30 cellular contexts compared by ENCODE assay signal in genomic region chr21:44557491-44558328, GRCh38. TPM values are rescaled to one million over a fixed set of nuclear protein-coding genes. Genes with fewer than 3 reads are reported as not detected.
DNase-seq lines count a peak whose midpoint lies in the region; ATAC-seq and TF ChIP-seq lines count a peak whose summit lies in the region.
"Had no signal": no experiment of that assay in that cellular context is flagged by ENCODE, and none has a peak within 500 bp of the region (broad histone marks: within the 10 kb centered on the region; RNA-seq: fewer than 3 reads in every experiment).

No MANE protein-coding gene starts in this region.

- POLR2A ChIA-PET in activated CD8-positive, alpha-beta T cell treated with anti-CD3 and anti-CD28 coated beads, Interleukin-2, amount 10 ng/mL, durations not matched to agents 7 days and 5 days (lab: Charles Lee), result no interaction called here
- POLR2A ChIA-PET in activated CD8-positive, alpha-beta T cell treated with anti-CD3 and anti-CD28 coated beads for 36 hours (lab: Charles Lee), result interaction anchor here (1.5 kb wide), 1 partner anchor 21 kb away, joined by 3 read pairs; no protein-coding TSS in a partner anchor

- peak; percentile 13 for DNase-seq in activated CD8-positive, alpha-beta T cell treated with anti-CD3 and anti-CD28 coated beads, Interleukin-2, amount 10 ng/mL, durations not matched to agents 7 days and 5 days
- DNase-seq in activated CD8-positive, alpha-beta T cell treated with anti-CD3 and anti-CD28 coated beads for 36 hours, result no peak
- DNase-seq in RWPE2 (ENCODE audit: low spot score) (peak; percentile 50), memory B cell (ENCODE audit: low spot score in 2 of 2) (no peak), RPMI8226 (no peak)
- DNase-seq in stimulated activated CD8-positive, alpha-beta memory T cell treated with anti-CD3 and anti-CD28 coated beads, Interleukin-4, amount 100 ng/mL, for 48 hours, result peak; percentile 8
- DNase-seq: 8988T; activated CD4-positive, alpha-beta memory T cell treated with anti-CD3 and anti-CD28 coated beads, Interleukin-2, amount 10 ng/mL, durations not matched to agents 7 days and 5 days; activated effector memory CD4-positive, alpha-beta T cell treated with anti-CD3 and anti-CD28 coated beads, Interleukin-2, amount 50 U/mL, for 16 hours; activated T-cell treated with anti-CD3 and anti-CD28 coated beads, Interleukin-2, amount 50 U/mL, for 1 hour; Calu3; CD4-positive, CD25-positive, alpha-beta regulatory T cell; DMS79 treated with DMSO at 0.1 percent for 48 hours; KBM-7; mesendoderm; PC-3; SIG-M5; stimulated activated naive CD4-positive, alpha-beta T cell had no signal

- no peaks in the 10 kb centered on the region for H3K36me3 ChIP-seq in RWPE2 (ENCODE audit: low read depth)
- H3K36me3 ChIP-seq: gastroesophageal sphincter, suprapubic skin, upper lobe of left lung had no signal

- no peak overlapping the region for H3K27ac ChIP-seq in RWPE2 (ENCODE audit: poor library complexity, severe bottlenecking)
- H3K27ac ChIP-seq: gastroesophageal sphincter, hepatocyte, suprapubic skin, upper lobe of left lung had no signal

- no peaks in the 10 kb centered on the region for H3K36me3 Mint-ChIP-seq in activated CD8-positive, alpha-beta T cell treated with anti-CD3 and anti-CD28 coated beads, Interleukin-2, amount 10 ng/mL, durations not matched to agents 7 days and 5 days (ENCODE audit: low read depth)
- no peaks in the 10 kb centered on the region for H3K36me3 Mint-ChIP-seq in activated CD8-positive, alpha-beta T cell treated with anti-CD3 and anti-CD28 coated beads for 36 hours (ENCODE audit: low read depth)
- peaks cover 14% of the 10 kb centered on the region for H3K36me3 Mint-ChIP-seq in memory B cell

- H3K4me3 ChIP-seq in RWPE2 (ENCODE audit: severe bottlenecking), result no peak overlapping the region
- H3K4me3 ChIP-seq: gastroesophageal sphincter, hepatocyte, suprapubic skin, upper lobe of left lung had no signal

- H3K4me1 ChIP-seq in RWPE2 (ENCODE audit: insufficient read depth, poor library complexity, severe bottlenecking), result no peaks in the 10 kb centered on the region
- H3K4me1 ChIP-seq: gastroesophageal sphincter, suprapubic skin, upper lobe of left lung had no signal

- peaks cover 21% of the 10 kb centered on the region for H3K27me3 Mint-ChIP-seq in activated CD8-positive, alpha-beta T cell treated with anti-CD3 and anti-CD28 coated beads, Interleukin-2, amount 10 ng/mL, durations not matched to agents 7 days and 5 days (ENCODE audit: low read depth)
- H3K27me3 Mint-ChIP-seq in activated CD8-positive, alpha-beta T cell treated with anti-CD3 and anti-CD28 coated beads for 36 hours, result no peaks in the 10 kb centered on the region
- peaks cover 14% of the 10 kb centered on the region for H3K27me3 Mint-ChIP-seq in memory B cell
- H3K27me3 Mint-ChIP-seq: activated naive CD8-positive, alpha-beta T cell; CD4-positive, CD25-positive, alpha-beta regulatory T cell had no signal

- no peak overlapping the region for H3K4me3 Mint-ChIP-seq in activated CD8-positive, alpha-beta T cell treated with anti-CD3 and anti-CD28 coated beads, Interleukin-2, amount 10 ng/mL, durations not matched to agents 7 days and 5 days
- no peak overlapping the region for H3K4me3 Mint-ChIP-seq in activated CD8-positive, alpha-beta T cell treated with anti-CD3 and anti-CD28 coated beads for 36 hours
- no peak overlapping the region for H3K4me3 Mint-ChIP-seq in memory B cell
- H3K4me3 Mint-ChIP-seq: activated CD4-positive, alpha-beta memory T cell treated with anti-CD3 and anti-CD28 coated beads, Interleukin-2, amount 10 ng/mL, durations not matched to agents 7 days and 5 days; activated naive CD8-positive, alpha-beta T cell; CD4-positive, CD25-positive, alpha-beta regulatory T cell; T-helper 2 cell treated with Interferon-gamma antibody and Interleukin-4, amounts not matched to agents 5 μg/mL and 100 μg/mL, for 36 hours had no signal

- CTCF ChIA-PET in activated CD8-positive, alpha-beta T cell treated with anti-CD3 and anti-CD28 coated beads, Interleukin-2, amount 10 ng/mL, durations not matched to agents 7 days and 5 days (lab: Charles Lee), result interaction anchor here (1.2 kb wide), 1 partner anchor 47 kb away, joined by 3 read pairs; no protein-coding TSS in a partner anchor
- CTCF ChIA-PET in activated CD8-positive, alpha-beta T cell treated with anti-CD3 and anti-CD28 coated beads for 36 hours (lab: Charles Lee), result no interaction called here

- H3K4me1 Mint-ChIP-seq in activated CD8-positive, alpha-beta T cell treated with anti-CD3 and anti-CD28 coated beads, Interleukin-2, amount 10 ng/mL, durations not matched to agents 7 days and 5 days (ENCODE audit: low read depth), result no peaks in the 10 kb centered on the region
- no peaks in the 10 kb centered on the region for H3K4me1 Mint-ChIP-seq in activated CD8-positive, alpha-beta T cell treated with anti-CD3 and anti-CD28 coated beads for 36 hours (ENCODE audit: low read depth)
- peaks cover 11% of the 10 kb centered on the region for H3K4me1 Mint-ChIP-seq in memory B cell
- H3K4me1 Mint-ChIP-seq: activated CD4-positive, alpha-beta memory T cell treated with anti-CD3 and anti-CD28 coated beads, Interleukin-2, amount 10 ng/mL, durations not matched to agents 7 days and 5 days; CD4-positive, CD25-positive, alpha-beta regulatory T cell had no signal

- no peak overlapping the region for H3K27ac Mint-ChIP-seq in activated CD8-positive, alpha-beta T cell treated with anti-CD3 and anti-CD28 coated beads, Interleukin-2, amount 10 ng/mL, durations not matched to agents 7 days and 5 days
- no peak overlapping the region for H3K27ac Mint-ChIP-seq in activated CD8-positive, alpha-beta T cell treated with anti-CD3 and anti-CD28 coated beads for 36 hours
- peak overlapping the region; percentile 39 for H3K27ac Mint-ChIP-seq in memory B cell
- H3K27ac Mint-ChIP-seq: activated CD4-positive, alpha-beta memory T cell treated with anti-CD3 and anti-CD28 coated beads, Interleukin-2, amount 10 ng/mL, durations not matched to agents 7 days and 5 days; activated naive CD8-positive, alpha-beta T cell; CD4-positive, CD25-positive, alpha-beta regulatory T cell; T-helper 2 cell treated with Interferon-gamma antibody and Interleukin-4, amounts not matched to agents 5 μg/mL and 100 μg/mL, for 36 hours had no signal

- peaks cover 17% of the 10 kb centered on the region for H3K9me3 Mint-ChIP-seq in activated CD8-positive, alpha-beta T cell treated with anti-CD3 and anti-CD28 coated beads, Interleukin-2, amount 10 ng/mL, durations not matched to agents 7 days and 5 days (ENCODE audit: insufficient read depth)
- peaks cover 25% of the 10 kb centered on the region for H3K9me3 Mint-ChIP-seq in activated CD8-positive, alpha-beta T cell treated with anti-CD3 and anti-CD28 coated beads for 36 hours
- peaks cover 17% of the 10 kb centered on the region for H3K9me3 Mint-ChIP-seq in memory B cell

- intact Hi-C loops in activated CD8-positive, alpha-beta T cell treated with anti-CD3 and anti-CD28 coated beads for 36 hours (cut with micrococcal nuclease), result no loop called here

- peaks cover 20% of the 10 kb centered on the region for H3K27me3 ChIP-seq in RWPE2 (ENCODE audit: insufficient read depth, poor library complexity, severe bottlenecking)
- H3K27me3 ChIP-seq: hepatocyte, upper lobe of left lung had no signal

- H3K9me3 ChIP-seq in RWPE2 (ENCODE audit: severe bottlenecking), result no peaks in the 10 kb centered on the region
- H3K9me3 ChIP-seq: suprapubic skin had no signal

- TF ChIP-seq CTCF in activated CD8-positive, alpha-beta T cell treated with anti-CD3 and anti-CD28 coated beads for 36 hours (IDR thresholded peaks at IDR 0.05), result no peak
- no peak for TF ChIP-seq CTCF in RWPE2 (IDR thresholded peaks at IDR 0.05; ENCODE audit: poor library complexity, severe bottlenecking)

- ATAC-seq in activated CD8-positive, alpha-beta T cell treated with anti-CD3 and anti-CD28 coated beads, Interleukin-2, amount 10 ng/mL, durations not matched to agents 7 days and 5 days, result no peak
- no peak for ATAC-seq in activated CD8-positive, alpha-beta T cell treated with anti-CD3 and anti-CD28 coated beads for 36 hours
- ATAC-seq in RWPE2 (ENCODE audit: low read depth), result no peak
- no peak for ATAC-seq in memory B cell (ENCODE audit: low read depth)
- no peak for ATAC-seq in HG02852 (IDR thresholded peaks at IDR 0.05; ENCODE audit: unreplicated experiment)
- ATAC-seq in GM19452 (IDR thresholded peaks at IDR 0.05; ENCODE audit: unreplicated experiment), result no peak
- ATAC-seq: gastroesophageal sphincter, PC-3 had no signal

RNA-seq across cellular contexts. Expression of gene KRTAP10-3, which starts 0.9 kb away (rescaled TPM):
- not detected for total RNA-seq in activated CD8-positive, alpha-beta T cell treated with anti-CD3 and anti-CD28 coated beads, Interleukin-2, amount 10 ng/mL, durations not matched to agents 7 days and 5 days
- not detected for total RNA-seq in activated CD8-positive, alpha-beta T cell treated with anti-CD3 and anti-CD28 coated beads for 36 hours
- total RNA-seq: activated CD4-positive, alpha-beta memory T cell treated with anti-CD3 and anti-CD28 coated beads, Interleukin-2, amount 10 ng/mL, durations not matched to agents 7 days and 5 days; Calu3; CD4-positive, CD25-positive, alpha-beta regulatory T cell; gastroesophageal sphincter; hepatocyte; HT1080; M059J; PC-3; pulmonary artery endothelial cell; skeletal muscle tissue; upper lobe of left lung had no signal

RNA-seq across cellular contexts. Expression of gene KRTAP10-2, which starts 6.4 kb away (rescaled TPM):
- not detected for total RNA-seq in activated CD8-positive, alpha-beta T cell treated with anti-CD3 and anti-CD28 coated beads, Interleukin-2, amount 10 ng/mL, durations not matched to agents 7 days and 5 days
- not detected for total RNA-seq in activated CD8-positive, alpha-beta T cell treated with anti-CD3 and anti-CD28 coated beads for 36 hours
- total RNA-seq: activated CD4-positive, alpha-beta memory T cell treated with anti-CD3 and anti-CD28 coated beads, Interleukin-2, amount 10 ng/mL, durations not matched to agents 7 days and 5 days; Calu3; CD4-positive, CD25-positive, alpha-beta regulatory T cell; gastroesophageal sphincter; hepatocyte; HT1080; M059J; PC-3; pulmonary artery endothelial cell; skeletal muscle tissue; upper lobe of left lung had no signal

RNA-seq across cellular contexts. Expression of gene KRTAP10-4, which starts 15.8 kb away (rescaled TPM):
- total RNA-seq in activated CD8-positive, alpha-beta T cell treated with anti-CD3 and anti-CD28 coated beads, Interleukin-2, amount 10 ng/mL, durations not matched to agents 7 days and 5 days, result not detected
- not detected for total RNA-seq in activated CD8-positive, alpha-beta T cell treated with anti-CD3 and anti-CD28 coated beads for 36 hours
- total RNA-seq: activated CD4-positive, alpha-beta memory T cell treated with anti-CD3 and anti-CD28 coated beads, Interleukin-2, amount 10 ng/mL, durations not matched to agents 7 days and 5 days; Calu3; CD4-positive, CD25-positive, alpha-beta regulatory T cell; gastroesophageal sphincter; hepatocyte; HT1080; M059J; PC-3; pulmonary artery endothelial cell; skeletal muscle tissue; upper lobe of left lung had no signal

RNA-seq across cellular contexts. Expression of gene KRTAP10-1, which starts 17.7 kb away (rescaled TPM):
- total RNA-seq in activated CD8-positive, alpha-beta T cell treated with anti-CD3 and anti-CD28 coated beads, Interleukin-2, amount 10 ng/mL, durations not matched to agents 7 days and 5 days, result not detected
- total RNA-seq in activated CD8-positive, alpha-beta T cell treated with anti-CD3 and anti-CD28 coated beads for 36 hours, result not detected
- total RNA-seq: activated CD4-positive, alpha-beta memory T cell treated with anti-CD3 and anti-CD28 coated beads, Interleukin-2, amount 10 ng/mL, durations not matched to agents 7 days and 5 days; Calu3; CD4-positive, CD25-positive, alpha-beta regulatory T cell; gastroesophageal sphincter; hepatocyte; HT1080; M059J; PC-3; pulmonary artery endothelial cell; skeletal muscle tissue; upper lobe of left lung had no signal

RNA-seq across cellular contexts. Expression of gene KRTAP10-5, which starts 22.7 kb away (rescaled TPM):
- total RNA-seq in activated CD8-positive, alpha-beta T cell treated with anti-CD3 and anti-CD28 coated beads, Interleukin-2, amount 10 ng/mL, durations not matched to agents 7 days and 5 days, result not detected
- total RNA-seq in activated CD8-positive, alpha-beta T cell treated with anti-CD3 and anti-CD28 coated beads for 36 hours, result not detected
- total RNA-seq: activated CD4-positive, alpha-beta memory T cell treated with anti-CD3 and anti-CD28 coated beads, Interleukin-2, amount 10 ng/mL, durations not matched to agents 7 days and 5 days; Calu3; CD4-positive, CD25-positive, alpha-beta regulatory T cell; gastroesophageal sphincter; hepatocyte; HT1080; M059J; PC-3; pulmonary artery endothelial cell; skeletal muscle tissue; upper lobe of left lung had no signal

Comparison
In these comparisons a context has a peak if more than half of its experiments do, and no peak if none do; other contexts are left out.
1. DNase-seq: peak in activated CD8-positive, alpha-beta T cell treated with anti-CD3 and anti-CD28 coated beads, Interleukin-2, amount 10 ng/mL, durations not matched to agents 7 days and 5 days (single experiment), RWPE2 (single experiment) and stimulated activated CD8-positive, alpha-beta memory T cell treated with anti-CD3 and anti-CD28 coated beads, Interleukin-4, amount 100 ng/mL, for 48 hours (single experiment); none in activated CD8-positive, alpha-beta T cell treated with anti-CD3 and anti-CD28 coated beads for 36 hours (single experiment), memory B cell (0 of 2) and RPMI8226 (single experiment).